ENCODE assay signal across 1 cellular context in the genomic region with DNA sequence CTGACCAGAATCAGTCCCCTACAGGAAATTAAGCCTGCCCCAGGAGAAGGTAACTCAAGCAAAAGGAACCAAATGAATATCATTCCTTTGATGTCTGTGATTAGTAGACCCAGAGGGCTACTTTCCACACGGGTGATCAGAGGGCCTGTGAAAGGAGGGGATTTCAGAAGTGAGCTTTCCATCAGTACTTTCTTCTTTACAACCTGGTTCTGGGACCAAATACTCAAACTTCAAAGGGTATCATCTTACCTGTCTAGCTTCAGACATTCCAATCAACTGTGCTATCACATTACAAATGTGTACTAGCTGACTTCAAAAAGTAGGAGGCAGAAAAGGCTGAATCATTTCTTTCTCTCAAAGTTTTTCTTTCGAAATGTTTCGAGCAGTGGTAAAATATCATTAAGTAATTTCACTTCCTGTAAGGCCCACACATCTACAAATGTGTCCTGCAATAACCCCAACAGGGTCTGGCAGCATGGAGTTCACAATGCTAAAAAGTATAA.
TF ChIP-seq lines count a peak whose summit lies in the region.

No MANE protein-coding gene starts in this region.

TF ChIP-seq in GM12878, 131 proteins besides CTCF, POLR2A, EP300 and RAD21 (continued from another document and continues in another):
- TF ChIP-seq RELA (IDR thresholded peaks at IDR 0.05; ENCODE audit: borderline replicate concordance, partially characterized antibody) (no peak), CREB1 (IDR thresholded peaks at IDR 0.05; ENCODE audit: low read depth) (no peak), SMAD1 (IDR thresholded peaks at IDR 0.05; ENCODE audit: low read depth, partially characterized antibody) (no peak), SREBF2 (IDR thresholded peaks at IDR 0.05; ENCODE audit: low read length) (no peak), TCF3 (IDR thresholded peaks at IDR 0.05; ENCODE audit: borderline replicate concordance, insufficient read depth, low read depth, low read length) (no peak), SP1 (IDR thresholded peaks at IDR 0.05; ENCODE audit: low read depth, low read length) (no peak), IKZF2 (IDR thresholded peaks at IDR 0.05) (peak; percentile 74 to 76), POU2F2 (IDR thresholded peaks at IDR 0.05; ENCODE audit: borderline replicate concordance, low read depth, low read length) (no peak), MYB (IDR thresholded peaks at IDR 0.05; ENCODE audit: borderline replicate concordance, low read depth, low read length) (no peak), ESRRA (IDR thresholded peaks at IDR 0.05; ENCODE audit: low read length) (no peak), MEF2A (IDR thresholded peaks at IDR 0.05; ENCODE audit: insufficient read depth, low read depth, low read length) (no peak), SREBF1 (IDR thresholded peaks at IDR 0.05; ENCODE audit: low read length) (no peak), RB1 (IDR thresholded peaks at IDR 0.05; ENCODE audit: borderline replicate concordance) (no peak), ZNF384 (IDR thresholded peaks at IDR 0.05; ENCODE audit: borderline replicate concordance, low read depth, low read length) (no peak; the same call in 1 of the 2 replicates), ZNF24 (IDR thresholded peaks at IDR 0.05) (0 out of 2 replicates have a peak, but pooled peaks have one; percentile 59), STAT1 (conservative IDR thresholded peaks at IDR 0.05) (no peak), CBX3 (IDR thresholded peaks at IDR 0.05; ENCODE audit: borderline replicate concordance, low read depth) (no peak), ASH2L (IDR thresholded peaks at IDR 0.05; ENCODE audit: borderline replicate concordance, low read depth) (no peak), NRF1 (conservative IDR thresholded peaks at IDR 0.05; ENCODE audit: low read depth, low read length) (no peak), MYC (IDR thresholded peaks at IDR 0.05; ENCODE audit: insufficient read depth, insufficient read length, insufficient replicate concordance, low read length, severe bottlenecking) (no peak), NFXL1 (IDR thresholded peaks at IDR 0.05; ENCODE audit: borderline replicate concordance) (no peak)
- TF ChIP-seq, protein P1, sequence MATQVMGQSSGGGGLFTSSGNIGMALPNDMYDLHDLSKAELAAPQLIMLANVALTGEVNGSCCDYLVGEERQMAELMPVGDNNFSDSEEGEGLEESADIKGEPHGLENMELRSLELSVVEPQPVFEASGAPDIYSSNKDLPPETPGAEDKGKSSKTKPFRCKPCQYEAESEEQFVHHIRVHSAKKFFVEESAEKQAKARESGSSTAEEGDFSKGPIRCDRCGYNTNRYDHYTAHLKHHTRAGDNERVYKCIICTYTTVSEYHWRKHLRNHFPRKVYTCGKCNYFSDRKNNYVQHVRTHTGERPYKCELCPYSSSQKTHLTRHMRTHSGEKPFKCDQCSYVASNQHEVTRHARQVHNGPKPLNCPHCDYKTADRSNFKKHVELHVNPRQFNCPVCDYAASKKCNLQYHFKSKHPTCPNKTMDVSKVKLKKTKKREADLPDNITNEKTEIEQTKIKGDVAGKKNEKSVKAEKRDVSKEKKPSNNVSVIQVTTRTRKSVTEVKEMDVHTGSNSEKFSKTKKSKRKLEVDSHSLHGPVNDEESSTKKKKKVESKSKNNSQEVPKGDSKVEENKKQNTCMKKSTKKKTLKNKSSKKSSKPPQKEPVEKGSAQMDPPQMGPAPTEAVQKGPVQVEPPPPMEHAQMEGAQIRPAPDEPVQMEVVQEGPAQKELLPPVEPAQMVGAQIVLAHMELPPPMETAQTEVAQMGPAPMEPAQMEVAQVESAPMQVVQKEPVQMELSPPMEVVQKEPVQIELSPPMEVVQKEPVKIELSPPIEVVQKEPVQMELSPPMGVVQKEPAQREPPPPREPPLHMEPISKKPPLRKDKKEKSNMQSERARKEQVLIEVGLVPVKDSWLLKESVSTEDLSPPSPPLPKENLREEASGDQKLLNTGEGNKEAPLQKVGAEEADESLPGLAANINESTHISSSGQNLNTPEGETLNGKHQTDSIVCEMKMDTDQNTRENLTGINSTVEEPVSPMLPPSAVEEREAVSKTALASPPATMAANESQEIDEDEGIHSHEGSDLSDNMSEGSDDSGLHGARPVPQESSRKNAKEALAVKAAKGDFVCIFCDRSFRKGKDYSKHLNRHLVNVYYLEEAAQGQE (IDR thresholded peaks at IDR 0.05; ENCODE audit: low read depth, low read length): no peak
- TF ChIP-seq, protein P2, sequence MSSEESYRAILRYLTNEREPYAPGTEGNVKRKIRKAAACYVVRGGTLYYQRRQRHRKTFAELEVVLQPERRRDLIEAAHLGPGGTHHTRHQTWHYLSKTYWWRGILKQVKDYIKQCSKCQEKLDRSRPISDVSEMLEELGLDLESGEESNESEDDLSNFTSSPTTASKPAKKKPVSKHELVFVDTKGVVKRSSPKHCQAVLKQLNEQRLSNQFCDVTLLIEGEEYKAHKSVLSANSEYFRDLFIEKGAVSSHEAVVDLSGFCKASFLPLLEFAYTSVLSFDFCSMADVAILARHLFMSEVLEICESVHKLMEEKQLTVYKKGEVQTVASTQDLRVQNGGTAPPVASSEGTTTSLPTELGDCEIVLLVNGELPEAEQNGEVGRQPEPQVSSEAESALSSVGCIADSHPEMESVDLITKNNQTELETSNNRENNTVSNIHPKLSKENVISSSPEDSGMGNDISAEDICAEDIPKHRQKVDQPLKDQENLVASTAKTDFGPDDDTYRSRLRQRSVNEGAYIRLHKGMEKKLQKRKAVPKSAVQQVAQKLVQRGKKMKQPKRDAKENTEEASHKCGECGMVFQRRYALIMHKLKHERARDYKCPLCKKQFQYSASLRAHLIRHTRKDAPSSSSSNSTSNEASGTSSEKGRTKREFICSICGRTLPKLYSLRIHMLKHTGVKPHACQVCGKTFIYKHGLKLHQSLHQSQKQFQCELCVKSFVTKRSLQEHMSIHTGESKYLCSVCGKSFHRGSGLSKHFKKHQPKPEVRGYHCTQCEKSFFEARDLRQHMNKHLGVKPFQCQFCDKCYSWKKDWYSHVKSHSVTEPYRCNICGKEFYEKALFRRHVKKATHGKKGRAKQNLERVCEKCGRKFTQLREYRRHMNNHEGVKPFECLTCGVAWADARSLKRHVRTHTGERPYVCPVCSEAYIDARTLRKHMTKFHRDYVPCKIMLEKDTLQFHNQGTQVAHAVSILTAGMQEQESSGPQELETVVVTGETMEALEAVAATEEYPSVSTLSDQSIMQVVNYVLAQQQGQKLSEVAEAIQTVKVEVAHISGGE (CRISPR knock-in tag; IDR thresholded peaks at IDR 0.05): no peak
- TF ChIP-seq, protein P3, sequence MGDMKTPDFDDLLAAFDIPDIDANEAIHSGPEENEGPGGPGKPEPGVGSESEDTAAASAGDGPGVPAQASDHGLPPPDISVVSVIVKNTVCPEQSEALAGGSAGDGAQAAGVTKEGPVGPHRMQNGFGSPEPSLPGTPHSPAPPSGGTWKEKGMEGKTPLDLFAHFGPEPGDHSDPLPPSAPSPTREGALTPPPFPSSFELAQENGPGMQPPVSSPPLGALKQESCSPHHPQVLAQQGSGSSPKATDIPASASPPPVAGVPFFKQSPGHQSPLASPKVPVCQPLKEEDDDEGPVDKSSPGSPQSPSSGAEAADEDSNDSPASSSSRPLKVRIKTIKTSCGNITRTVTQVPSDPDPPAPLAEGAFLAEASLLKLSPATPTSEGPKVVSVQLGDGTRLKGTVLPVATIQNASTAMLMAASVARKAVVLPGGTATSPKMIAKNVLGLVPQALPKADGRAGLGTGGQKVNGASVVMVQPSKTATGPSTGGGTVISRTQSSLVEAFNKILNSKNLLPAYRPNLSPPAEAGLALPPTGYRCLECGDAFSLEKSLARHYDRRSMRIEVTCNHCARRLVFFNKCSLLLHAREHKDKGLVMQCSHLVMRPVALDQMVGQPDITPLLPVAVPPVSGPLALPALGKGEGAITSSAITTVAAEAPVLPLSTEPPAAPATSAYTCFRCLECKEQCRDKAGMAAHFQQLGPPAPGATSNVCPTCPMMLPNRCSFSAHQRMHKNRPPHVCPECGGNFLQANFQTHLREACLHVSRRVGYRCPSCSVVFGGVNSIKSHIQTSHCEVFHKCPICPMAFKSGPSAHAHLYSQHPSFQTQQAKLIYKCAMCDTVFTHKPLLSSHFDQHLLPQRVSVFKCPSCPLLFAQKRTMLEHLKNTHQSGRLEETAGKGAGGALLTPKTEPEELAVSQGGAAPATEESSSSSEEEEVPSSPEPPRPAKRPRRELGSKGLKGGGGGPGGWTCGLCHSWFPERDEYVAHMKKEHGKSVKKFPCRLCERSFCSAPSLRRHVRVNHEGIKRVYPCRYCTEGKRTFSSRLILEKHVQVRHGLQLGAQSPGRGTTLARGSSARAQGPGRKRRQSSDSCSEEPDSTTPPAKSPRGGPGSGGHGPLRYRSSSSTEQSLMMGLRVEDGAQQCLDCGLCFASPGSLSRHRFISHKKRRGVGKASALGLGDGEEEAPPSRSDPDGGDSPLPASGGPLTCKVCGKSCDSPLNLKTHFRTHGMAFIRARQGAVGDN (IDR thresholded peaks at IDR 0.05): no peak
- TF ChIP-seq, protein P4, sequence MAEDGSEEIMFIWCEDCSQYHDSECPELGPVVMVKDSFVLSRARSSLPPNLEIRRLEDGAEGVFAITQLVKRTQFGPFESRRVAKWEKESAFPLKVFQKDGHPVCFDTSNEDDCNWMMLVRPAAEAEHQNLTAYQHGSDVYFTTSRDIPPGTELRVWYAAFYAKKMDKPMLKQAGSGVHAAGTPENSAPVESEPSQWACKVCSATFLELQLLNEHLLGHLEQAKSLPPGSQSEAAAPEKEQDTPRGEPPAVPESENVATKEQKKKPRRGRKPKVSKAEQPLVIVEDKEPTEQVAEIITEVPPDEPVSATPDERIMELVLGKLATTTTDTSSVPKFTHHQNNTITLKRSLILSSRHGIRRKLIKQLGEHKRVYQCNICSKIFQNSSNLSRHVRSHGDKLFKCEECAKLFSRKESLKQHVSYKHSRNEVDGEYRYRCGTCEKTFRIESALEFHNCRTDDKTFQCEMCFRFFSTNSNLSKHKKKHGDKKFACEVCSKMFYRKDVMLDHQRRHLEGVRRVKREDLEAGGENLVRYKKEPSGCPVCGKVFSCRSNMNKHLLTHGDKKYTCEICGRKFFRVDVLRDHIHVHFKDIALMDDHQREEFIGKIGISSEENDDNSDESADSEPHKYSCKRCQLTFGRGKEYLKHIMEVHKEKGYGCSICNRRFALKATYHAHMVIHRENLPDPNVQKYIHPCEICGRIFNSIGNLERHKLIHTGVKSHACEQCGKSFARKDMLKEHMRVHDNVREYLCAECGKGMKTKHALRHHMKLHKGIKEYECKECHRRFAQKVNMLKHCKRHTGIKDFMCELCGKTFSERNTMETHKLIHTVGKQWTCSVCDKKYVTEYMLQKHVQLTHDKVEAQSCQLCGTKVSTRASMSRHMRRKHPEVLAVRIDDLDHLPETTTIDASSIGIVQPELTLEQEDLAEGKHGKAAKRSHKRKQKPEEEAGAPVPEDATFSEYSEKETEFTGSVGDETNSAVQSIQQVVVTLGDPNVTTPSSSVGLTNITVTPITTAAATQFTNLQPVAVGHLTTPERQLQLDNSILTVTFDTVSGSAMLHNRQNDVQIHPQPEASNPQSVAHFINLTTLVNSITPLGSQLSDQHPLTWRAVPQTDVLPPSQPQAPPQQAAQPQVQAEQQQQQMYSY (CRISPR knock-in tag; IDR thresholded peaks at IDR 0.05): no peak
- TF ChIP-seq, protein P5, sequence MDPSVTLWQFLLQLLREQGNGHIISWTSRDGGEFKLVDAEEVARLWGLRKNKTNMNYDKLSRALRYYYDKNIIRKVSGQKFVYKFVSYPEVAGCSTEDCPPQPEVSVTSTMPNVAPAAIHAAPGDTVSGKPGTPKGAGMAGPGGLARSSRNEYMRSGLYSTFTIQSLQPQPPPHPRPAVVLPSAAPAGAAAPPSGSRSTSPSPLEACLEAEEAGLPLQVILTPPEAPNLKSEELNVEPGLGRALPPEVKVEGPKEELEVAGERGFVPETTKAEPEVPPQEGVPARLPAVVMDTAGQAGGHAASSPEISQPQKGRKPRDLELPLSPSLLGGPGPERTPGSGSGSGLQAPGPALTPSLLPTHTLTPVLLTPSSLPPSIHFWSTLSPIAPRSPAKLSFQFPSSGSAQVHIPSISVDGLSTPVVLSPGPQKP (IDR thresholded peaks at IDR 0.05; ENCODE audit: low read depth, low read length): no peak
- TF ChIP-seq, protein P6, sequence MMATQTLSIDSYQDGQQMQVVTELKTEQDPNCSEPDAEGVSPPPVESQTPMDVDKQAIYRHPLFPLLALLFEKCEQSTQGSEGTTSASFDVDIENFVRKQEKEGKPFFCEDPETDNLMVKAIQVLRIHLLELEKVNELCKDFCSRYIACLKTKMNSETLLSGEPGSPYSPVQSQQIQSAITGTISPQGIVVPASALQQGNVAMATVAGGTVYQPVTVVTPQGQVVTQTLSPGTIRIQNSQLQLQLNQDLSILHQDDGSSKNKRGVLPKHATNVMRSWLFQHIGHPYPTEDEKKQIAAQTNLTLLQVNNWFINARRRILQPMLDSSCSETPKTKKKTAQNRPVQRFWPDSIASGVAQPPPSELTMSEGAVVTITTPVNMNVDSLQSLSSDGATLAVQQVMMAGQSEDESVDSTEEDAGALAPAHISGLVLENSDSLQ (IDR thresholded peaks at IDR 0.05): 0 out of 2 replicates have a peak, but pooled peaks have one; percentile 24
- TF ChIP-seq, protein P7, sequence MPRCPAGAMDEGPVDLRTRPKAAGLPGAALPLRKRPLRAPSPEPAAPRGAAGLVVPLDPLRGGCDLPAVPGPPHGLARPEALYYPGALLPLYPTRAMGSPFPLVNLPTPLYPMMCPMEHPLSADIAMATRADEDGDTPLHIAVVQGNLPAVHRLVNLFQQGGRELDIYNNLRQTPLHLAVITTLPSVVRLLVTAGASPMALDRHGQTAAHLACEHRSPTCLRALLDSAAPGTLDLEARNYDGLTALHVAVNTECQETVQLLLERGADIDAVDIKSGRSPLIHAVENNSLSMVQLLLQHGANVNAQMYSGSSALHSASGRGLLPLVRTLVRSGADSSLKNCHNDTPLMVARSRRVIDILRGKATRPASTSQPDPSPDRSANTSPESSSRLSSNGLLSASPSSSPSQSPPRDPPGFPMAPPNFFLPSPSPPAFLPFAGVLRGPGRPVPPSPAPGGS (IDR thresholded peaks at IDR 0.05; ENCODE audit: borderline replicate concordance, insufficient read depth, low read depth, low read length, poor library complexity, severe bottlenecking): peak; percentile 55
- TF ChIP-seq, protein P8, sequence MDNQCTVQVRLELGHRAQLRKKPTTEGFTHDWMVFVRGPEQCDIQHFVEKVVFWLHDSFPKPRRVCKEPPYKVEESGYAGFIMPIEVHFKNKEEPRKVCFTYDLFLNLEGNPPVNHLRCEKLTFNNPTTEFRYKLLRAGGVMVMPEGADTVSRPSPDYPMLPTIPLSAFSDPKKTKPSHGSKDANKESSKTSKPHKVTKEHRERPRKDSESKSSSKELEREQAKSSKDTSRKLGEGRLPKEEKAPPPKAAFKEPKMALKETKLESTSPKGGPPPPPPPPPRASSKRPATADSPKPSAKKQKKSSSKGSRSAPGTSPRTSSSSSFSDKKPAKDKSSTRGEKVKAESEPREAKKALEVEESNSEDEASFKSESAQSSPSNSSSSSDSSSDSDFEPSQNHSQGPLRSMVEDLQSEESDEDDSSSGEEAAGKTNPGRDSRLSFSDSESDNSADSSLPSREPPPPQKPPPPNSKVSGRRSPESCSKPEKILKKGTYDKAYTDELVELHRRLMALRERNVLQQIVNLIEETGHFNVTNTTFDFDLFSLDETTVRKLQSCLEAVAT (IDR thresholded peaks at IDR 0.05): no peak
